20 cellular contexts compared by ENCODE assay signal in genomic region chr4:129994715-129995114, GRCh38.
DNase-seq lines count a peak whose midpoint lies in the region; ATAC-seq lines count a peak whose summit lies in the region.
"Had no signal": no experiment of that assay in that cellular context is flagged by ENCODE, and none has a peak within 500 bp of the region (broad histone marks: within the 10 kb centered on the region; RNA-seq: fewer than 3 reads in every experiment).

No MANE protein-coding gene starts in this region.

- peak; percentile 95 for DNase-seq in renal cortical epithelial cell (ENCODE audit: low read depth)
- DNase-seq in GF-D8 (lab: John Stamatoyannopoulos, UW): no peak
- DNase-seq in activated T-cell treated with anti-CD3 and anti-CD28 coated beads, Interleukin-2, amount 50 U/mL, for 72 hours: no peak
- DNase-seq in putamen (ENCODE audit: low spot score): no peak
- DNase-seq: activated CD4-positive, alpha-beta T cell treated with anti-CD3 and anti-CD28 coated beads for 48 hours; activated CD8-positive, alpha-beta memory T cell treated with anti-CD3 and anti-CD28 coated beads, Interleukin-2, amount 50 U/mL, for 4 hours; activated naive CD4-positive, alpha-beta T cell; aorta; cerebellar nuclear complex; COR-L47; effector memory CD8-positive, alpha-beta T cell; EL; lower lobe of right lung; MG63; RPMI8226; stimulated activated naive CD4-positive, alpha-beta T cell had no signal

- H3K27ac Mint-ChIP-seq in activated T-cell treated with anti-CD3 and anti-CD28 coated beads, Interleukin-2, amount 50 U/mL, for 72 hours: no peak overlapping the region
- H3K27ac Mint-ChIP-seq: effector memory CD8-positive, alpha-beta T cell had no signal

- no peaks in the 10 kb centered on the region for H3K4me1 Mint-ChIP-seq in activated T-cell treated with anti-CD3 and anti-CD28 coated beads, Interleukin-2, amount 50 U/mL, for 72 hours (ENCODE audit: low read depth)

- ATAC-seq in GM19397 (IDR thresholded peaks at IDR 0.05; ENCODE audit: unreplicated experiment) (peak; percentile 65), HG02763 (IDR thresholded peaks at IDR 0.05; ENCODE audit: unreplicated experiment) (peak; percentile 74), HG03432 (IDR thresholded peaks at IDR 0.05; ENCODE audit: unreplicated experiment) (peak; percentile 94), GM21526 (IDR thresholded peaks at IDR 0.05; ENCODE audit: low FRiP score, unreplicated experiment) (no peak)
- ATAC-seq in activated T-cell treated with anti-CD3 and anti-CD28 coated beads, Interleukin-2, amount 50 U/mL, for 72 hours (replicated peaks in 1 of 2): no peak
- ATAC-seq: effector memory CD8-positive, alpha-beta T cell; lower lobe of right lung had no signal

- H3K4me3 Mint-ChIP-seq in activated T-cell treated with anti-CD3 and anti-CD28 coated beads, Interleukin-2, amount 50 U/mL, for 72 hours: no peak overlapping the region
- H3K4me3 Mint-ChIP-seq: effector memory CD8-positive, alpha-beta T cell had no signal

- H3K27me3 Mint-ChIP-seq in activated T-cell treated with anti-CD3 and anti-CD28 coated beads, Interleukin-2, amount 50 U/mL, for 72 hours (ENCODE audit: low read depth): no peaks in the 10 kb centered on the region
- H3K27me3 Mint-ChIP-seq: effector memory CD8-positive, alpha-beta T cell had no signal

- H3K9me3 Mint-ChIP-seq in activated T-cell treated with anti-CD3 and anti-CD28 coated beads, Interleukin-2, amount 50 U/mL, for 72 hours: peaks cover 0 to 6% of the 10 kb centered on the region in 2 donors

- no peaks in the 10 kb centered on the region for H3K36me3 Mint-ChIP-seq in activated T-cell treated with anti-CD3 and anti-CD28 coated beads, Interleukin-2, amount 50 U/mL, for 72 hours (ENCODE audit: insufficient read depth in 2 of 2)

Comparison
In these comparisons a context has a peak if more than half of its experiments do, and no peak if none do; other contexts are left out.
1. ATAC-seq: peak in GM19397 (single experiment), HG02763 (single experiment) and HG03432 (single experiment); none in activated T-cell treated with anti-CD3 and anti-CD28 coated beads, Interleukin-2, amount 50 U/mL, for 72 hours (0 of 2) and GM21526 (single experiment).